In genomic region chr10:44036425-44036824, GRCh38 we compare ENCODE assay signal across 18 cellular contexts.
"Had no signal": no experiment of that assay in that cellular context is flagged by ENCODE, and none has a peak within 500 bp of the region (broad histone marks: within the 10 kb centered on the region; RNA-seq: fewer than 3 reads in every experiment).

No MANE protein-coding gene starts in this region.

- H3K4me3 ChIP-seq: coronary artery, gastrocnemius medialis, neural progenitor cell, right lobe of liver, suprapubic skin, transverse colon, vagina had no signal

- FAIRE-seq: keratinocyte, small intestine had no signal

- H2AFZ ChIP-seq: neural progenitor cell, parathyroid adenoma had no signal

- H3K79me2 ChIP-seq: parathyroid adenoma had no signal

- H3K4me1 ChIP-seq: gastrocnemius medialis, neural progenitor cell, parathyroid adenoma, right lobe of liver, transverse colon had no signal

- DNase-seq: dermis blood vessel endothelial cell; foreskin fibroblast; gastrocnemius medialis; midbrain; naive thymus-derived CD4-positive, alpha-beta T cell; small intestine; stimulated activated CD4-positive, alpha-beta T cell treated with anti-CD3 and anti-CD28 coated beads, Interleukin-15, amount 100 ng/mL, for 24 hours; stimulated activated CD4-positive, alpha-beta T cell treated with anti-CD3 and anti-CD28 coated beads, Interleukin-2, amount 100 ng/mL, for 48 hours; stimulated activated naive CD4-positive, alpha-beta T cell; stimulated activated naive CD8-positive, alpha-beta T cell treated with anti-CD3 and anti-CD28 coated beads, Interleukin-15, amount 100 ng/mL, for 72 hours; transverse colon had no signal

- H3K9ac ChIP-seq: neural progenitor cell, parathyroid adenoma had no signal

- H3K4me2 ChIP-seq: neural progenitor cell had no signal

- H3K27me3 ChIP-seq: gastrocnemius medialis, neural progenitor cell, right lobe of liver, suprapubic skin, transverse colon, vagina had no signal

- ATAC-seq: gastrocnemius medialis; naive thymus-derived CD4-positive, alpha-beta T cell; right lobe of liver; stimulated activated naive CD8-positive, alpha-beta T cell treated with anti-CD3 and anti-CD28 coated beads, Interleukin-15, amount 100 ng/mL, for 72 hours had no signal

- H3K36me3 ChIP-seq: gastrocnemius medialis, neural progenitor cell, right lobe of liver, suprapubic skin, transverse colon, vagina had no signal

- H3K9me3 ChIP-seq: gastrocnemius medialis, right lobe of liver, suprapubic skin, transverse colon, vagina had no signal

- H3K27ac ChIP-seq: coronary artery, gastrocnemius medialis, neural progenitor cell, parathyroid adenoma, right lobe of liver, suprapubic skin, transverse colon, vagina had no signal
